Comparison of ENCODE assay signal across 15 cellular contexts in genomic region chr9:123445116-123445515, GRCh38.
A peak's percentile ranks its signal among the peaks of the same experiment; 100 is the strongest.
DNase-seq lines count a peak whose midpoint lies in the region; ATAC-seq and TF ChIP-seq lines count a peak whose summit lies in the region.
"Had no signal": no experiment of that assay in that cellular context is flagged by ENCODE, and none has a peak within 500 bp of the region (broad histone marks: within the 10 kb centered on the region; RNA-seq: fewer than 3 reads in every experiment).

No MANE protein-coding gene starts in this region.

- no peak overlapping the region for H3K4me3 ChIP-seq in endodermal cell (ENCODE audit: low read length)
- H3K4me3 ChIP-seq in trophoblast cell (ENCODE audit: low read depth, low read length), result no peak overlapping the region
- H3K4me3 ChIP-seq in upper lobe of right lung, result no peak overlapping the region
- H3K4me3 ChIP-seq: GM12878, GM23248 had no signal

- H3K4me2 ChIP-seq in trophoblast cell (ENCODE audit: low read length), result no peak overlapping the region

- no peak overlapping the region for H2AK5ac ChIP-seq in trophoblast cell (ENCODE audit: low read length)

- H3K27me3 Mint-ChIP-seq in endodermal cell (ENCODE audit: insufficient read depth), result no peaks in the 10 kb centered on the region
- H3K27me3 Mint-ChIP-seq: CD8-positive, alpha-beta memory T cell had no signal

- TF ChIP-seq CTCF in endodermal cell (conservative IDR thresholded peaks at IDR 0.05) (peak; percentile 2), upper lobe of right lung (IDR thresholded peaks at IDR 0.05) (no peak)

- H3K4me1 Mint-ChIP-seq in endodermal cell, result peaks cover 27% of the 10 kb centered on the region
- H3K4me1 Mint-ChIP-seq: CD14-positive monocyte; CD8-positive, alpha-beta memory T cell had no signal

- H2BK12ac ChIP-seq in trophoblast cell (ENCODE audit: low read length), result no peak overlapping the region

- H3K36me3 Mint-ChIP-seq in endodermal cell (ENCODE audit: low read depth), result peaks cover 3% of the 10 kb centered on the region

- H3K27me3 ChIP-seq in endodermal cell (ENCODE audit: control insufficient read depth, insufficient read depth, low read length, poor library complexity, severe bottlenecking) (no peaks in the 10 kb centered on the region), trophoblast cell (ENCODE audit: insufficient read depth, low read length) (no peaks in the 10 kb centered on the region), upper lobe of right lung (no peaks in the 10 kb centered on the region)

- H4K8ac ChIP-seq in trophoblast cell (ENCODE audit: low read depth, low read length), result no peak overlapping the region

- DNase-seq in activated CD8-positive, alpha-beta memory T cell treated with anti-CD3 and anti-CD28 coated beads, Interleukin-2, amount 50 U/mL, for 48 hours, result peak; percentile 23
- no peak for DNase-seq in activated CD8-positive, alpha-beta memory T cell treated with anti-CD3 and anti-CD28 coated beads, Interleukin-2, amount 50 U/mL, for 4 hours
- DNase-seq in Daoy (ENCODE audit: low read depth) (peak; percentile 28), endodermal cell (peak; percentile 37), trophoblast cell (peak; percentile 98 to 99), SW 1271 (lab: John Stamatoyannopoulos, UW) (no peak), upper lobe of right lung (no peak)
- DNase-seq: CD8-positive, alpha-beta memory T cell; DMS53; GM23248; IMR-90 had no signal

- no peak overlapping the region for H2BK5ac ChIP-seq in trophoblast cell (ENCODE audit: low read depth, low read length, poor library complexity)

- H3K23ac ChIP-seq in trophoblast cell (ENCODE audit: low read length), result no peak overlapping the region

- H3K27ac ChIP-seq in endodermal cell (ENCODE audit: low read depth, low read length), result no peak overlapping the region
- H3K27ac ChIP-seq in trophoblast cell (ENCODE audit: low read depth, low read length), result no peak overlapping the region
- H3K27ac ChIP-seq in upper lobe of right lung, result no peak overlapping the region
- H3K27ac ChIP-seq: 22Rv1, GM23248 had no signal

- H3K36me3 ChIP-seq in endodermal cell (ENCODE audit: control insufficient read depth, insufficient read depth, low read length) (no peaks in the 10 kb centered on the region), trophoblast cell (ENCODE audit: control insufficient read depth in 1 of 2, insufficient read depth in 2 of 2, low read length in 2 of 2) (peaks cover 0 to 4% of the 10 kb centered on the region in 2 experiments), upper lobe of right lung (no peaks in the 10 kb centered on the region)

- no peaks in the 10 kb centered on the region for H3K4me1 ChIP-seq in endodermal cell (ENCODE audit: control insufficient read depth, insufficient read depth, low read length)
- peaks cover 0 to 4% of the 10 kb centered on the region in 2 experiments for H3K4me1 ChIP-seq in trophoblast cell (ENCODE audit: control insufficient read depth in 1 of 2, insufficient read depth in 2 of 2, low read length in 2 of 2)
- H3K4me1 ChIP-seq in upper lobe of right lung, result no peaks in the 10 kb centered on the region

- H4K12ac ChIP-seq in trophoblast cell (ENCODE audit: low read depth, low read length), result no peak overlapping the region

- no peak overlapping the region for H3K4me3 Mint-ChIP-seq in endodermal cell
- H3K4me3 Mint-ChIP-seq: CD14-positive monocyte; CD8-positive, alpha-beta memory T cell had no signal

- 96 to 100% methylated on average over 3 to 7 of the region's 7 CpGs for whole genome bisulfite sequencing in endodermal cell (ENCODE audit: insufficient coverage in 1 of 2, insufficient read length in 1 of 2), 2 experiments
- no CpG with 5 or more reads among the region's 7 CpGs for WGBS in trophoblast cell (ENCODE audit: extremely low coverage, insufficient coverage, insufficient read length)

- no peak overlapping the region for H3K14ac ChIP-seq in trophoblast cell (ENCODE audit: low read length)

- no peaks in the 10 kb centered on the region for H3K79me2 ChIP-seq in trophoblast cell (ENCODE audit: control insufficient read depth, insufficient read depth, low read length, poor library complexity)

- no peak overlapping the region for H3K18ac ChIP-seq in trophoblast cell (ENCODE audit: low read length)

- H3K79me1 ChIP-seq in trophoblast cell (ENCODE audit: low read length), result no peaks in the 10 kb centered on the region

- H3K9me3 Mint-ChIP-seq in endodermal cell, result no peaks in the 10 kb centered on the region
- H3K9me3 Mint-ChIP-seq: CD14-positive monocyte; CD8-positive, alpha-beta memory T cell had no signal

- no peak overlapping the region for H2BK120ac ChIP-seq in trophoblast cell (ENCODE audit: insufficient read depth, low read length, poor library complexity)

- no peak overlapping the region for H3K27ac Mint-ChIP-seq in endodermal cell
- H3K27ac Mint-ChIP-seq: CD8-positive, alpha-beta memory T cell had no signal

- no peak overlapping the region for H4K91ac ChIP-seq in trophoblast cell (ENCODE audit: low read depth, low read length)

- no peaks in the 10 kb centered on the region for H3K9me3 ChIP-seq in endodermal cell (ENCODE audit: control insufficient read depth, low read length)
- no peaks in the 10 kb centered on the region for H3K9me3 ChIP-seq in trophoblast cell (ENCODE audit: insufficient read depth, low read depth, low read length)
- no peaks in the 10 kb centered on the region for H3K9me3 ChIP-seq in upper lobe of right lung

- intact Hi-C loops in upper lobe of right lung (cut with DNase I), result no loop called here

- H3K4ac ChIP-seq in trophoblast cell (ENCODE audit: low read depth, low read length), result no peak overlapping the region

- ATAC-seq in GM18870 (IDR thresholded peaks at IDR 0.05; ENCODE audit: unreplicated experiment) (no peak), upper lobe of right lung (no peak)
- ATAC-seq: GM12878 had no signal

- H3K9ac ChIP-seq in endodermal cell (ENCODE audit: extremely low read depth, low read length, poor library complexity, severe bottlenecking) (no peak overlapping the region), trophoblast cell (ENCODE audit: low read length) (no peak overlapping the region)
- H3K9ac ChIP-seq: GM23248 had no signal

- H2AFZ ChIP-seq in trophoblast cell (ENCODE audit: insufficient read depth, low read length, poor library complexity), result no peak overlapping the region
- H2AFZ ChIP-seq: GM23248 had no signal

Comparison
In these comparisons a context has a peak if more than half of its experiments do, and no peak if none do; other contexts are left out.
1. DNase-seq: peak in activated CD8-positive, alpha-beta memory T cell treated with anti-CD3 and anti-CD28 coated beads, Interleukin-2, amount 50 U/mL, for 48 hours (single experiment), Daoy (single experiment), endodermal cell (single experiment) and trophoblast cell (2 of 2); none in activated CD8-positive, alpha-beta memory T cell treated with anti-CD3 and anti-CD28 coated beads, Interleukin-2, amount 50 U/mL, for 4 hours (single experiment), SW 1271 (0 of 2) and upper lobe of right lung (single experiment).